1 cellular context compared by ENCODE assay signal in the genomic region with DNA sequence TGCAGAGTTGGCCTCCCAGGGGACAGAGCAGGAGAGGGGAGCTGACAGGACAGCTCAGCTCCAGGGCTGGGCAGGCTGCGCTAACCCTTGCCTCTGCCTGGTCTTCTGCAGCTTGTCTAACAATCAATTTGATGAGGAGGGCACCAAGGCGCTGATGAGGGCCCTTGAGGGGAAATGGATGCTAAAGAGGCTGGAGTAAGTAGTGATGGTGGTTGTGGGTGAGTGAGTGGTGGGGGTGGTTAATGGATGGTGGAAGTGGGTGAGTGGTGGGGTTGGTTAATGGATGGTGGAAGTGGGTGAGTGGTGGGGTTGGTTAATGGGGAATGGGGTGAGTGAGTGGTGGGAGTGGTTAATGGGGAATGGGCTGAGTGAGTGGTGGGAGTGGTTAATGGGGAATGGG.
TF ChIP-seq lines count a peak whose summit lies in the region.

No MANE protein-coding gene starts in this region.

TF ChIP-seq in HepG2, 621 proteins besides CTCF, POLR2A, EP300 and RAD21:
- no peak for TF ChIP-seq ZNF326 (CRISPR knock-in tag; IDR thresholded peaks at IDR 0.05; ENCODE audit: borderline replicate concordance)
TF ChIP-seq in HepG2: peak in this region for 0.
